1 cellular context compared by ENCODE assay signal in the genomic region with DNA sequence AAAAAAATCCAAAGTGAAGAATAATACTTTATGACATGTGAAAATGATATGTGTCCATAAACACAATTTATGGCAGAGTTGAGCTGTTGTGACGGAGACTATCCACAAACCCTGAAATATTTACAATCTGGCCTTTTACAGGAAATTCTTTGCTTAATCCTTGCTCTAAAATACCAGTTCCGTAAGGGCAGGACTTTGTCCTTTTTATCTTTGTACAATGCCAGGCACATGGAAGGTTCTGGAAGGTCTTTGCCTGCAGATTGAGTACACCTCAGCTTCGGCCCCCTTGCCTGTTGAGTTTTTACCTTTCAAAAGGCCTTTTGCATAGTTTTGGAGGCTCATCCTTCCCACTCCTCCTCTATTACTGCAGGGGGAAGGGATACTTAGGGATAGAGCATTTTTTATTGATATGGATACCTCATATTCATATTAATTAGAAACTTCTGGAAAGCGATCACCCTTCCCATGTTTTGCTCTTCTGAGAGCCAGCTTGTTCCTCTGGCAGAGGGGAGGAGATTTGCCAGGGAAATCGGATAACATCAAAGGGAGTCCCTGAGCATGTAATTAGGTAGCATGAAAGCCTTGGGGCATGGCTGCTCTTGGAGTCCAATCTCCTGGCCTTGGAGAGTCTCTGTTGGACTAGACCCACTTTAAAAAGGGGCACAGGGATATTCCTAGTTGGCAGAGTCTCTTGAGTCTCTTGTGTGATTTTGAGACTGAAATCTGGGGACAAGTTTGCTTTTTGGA.
TF ChIP-seq lines count a peak whose summit lies in the region.

No MANE protein-coding gene starts in this region.

TF ChIP-seq in GM23338, 12 proteins besides CTCF, POLR2A, EP300 and RAD21 (continued from another document):
- TF ChIP-seq, protein P1, sequence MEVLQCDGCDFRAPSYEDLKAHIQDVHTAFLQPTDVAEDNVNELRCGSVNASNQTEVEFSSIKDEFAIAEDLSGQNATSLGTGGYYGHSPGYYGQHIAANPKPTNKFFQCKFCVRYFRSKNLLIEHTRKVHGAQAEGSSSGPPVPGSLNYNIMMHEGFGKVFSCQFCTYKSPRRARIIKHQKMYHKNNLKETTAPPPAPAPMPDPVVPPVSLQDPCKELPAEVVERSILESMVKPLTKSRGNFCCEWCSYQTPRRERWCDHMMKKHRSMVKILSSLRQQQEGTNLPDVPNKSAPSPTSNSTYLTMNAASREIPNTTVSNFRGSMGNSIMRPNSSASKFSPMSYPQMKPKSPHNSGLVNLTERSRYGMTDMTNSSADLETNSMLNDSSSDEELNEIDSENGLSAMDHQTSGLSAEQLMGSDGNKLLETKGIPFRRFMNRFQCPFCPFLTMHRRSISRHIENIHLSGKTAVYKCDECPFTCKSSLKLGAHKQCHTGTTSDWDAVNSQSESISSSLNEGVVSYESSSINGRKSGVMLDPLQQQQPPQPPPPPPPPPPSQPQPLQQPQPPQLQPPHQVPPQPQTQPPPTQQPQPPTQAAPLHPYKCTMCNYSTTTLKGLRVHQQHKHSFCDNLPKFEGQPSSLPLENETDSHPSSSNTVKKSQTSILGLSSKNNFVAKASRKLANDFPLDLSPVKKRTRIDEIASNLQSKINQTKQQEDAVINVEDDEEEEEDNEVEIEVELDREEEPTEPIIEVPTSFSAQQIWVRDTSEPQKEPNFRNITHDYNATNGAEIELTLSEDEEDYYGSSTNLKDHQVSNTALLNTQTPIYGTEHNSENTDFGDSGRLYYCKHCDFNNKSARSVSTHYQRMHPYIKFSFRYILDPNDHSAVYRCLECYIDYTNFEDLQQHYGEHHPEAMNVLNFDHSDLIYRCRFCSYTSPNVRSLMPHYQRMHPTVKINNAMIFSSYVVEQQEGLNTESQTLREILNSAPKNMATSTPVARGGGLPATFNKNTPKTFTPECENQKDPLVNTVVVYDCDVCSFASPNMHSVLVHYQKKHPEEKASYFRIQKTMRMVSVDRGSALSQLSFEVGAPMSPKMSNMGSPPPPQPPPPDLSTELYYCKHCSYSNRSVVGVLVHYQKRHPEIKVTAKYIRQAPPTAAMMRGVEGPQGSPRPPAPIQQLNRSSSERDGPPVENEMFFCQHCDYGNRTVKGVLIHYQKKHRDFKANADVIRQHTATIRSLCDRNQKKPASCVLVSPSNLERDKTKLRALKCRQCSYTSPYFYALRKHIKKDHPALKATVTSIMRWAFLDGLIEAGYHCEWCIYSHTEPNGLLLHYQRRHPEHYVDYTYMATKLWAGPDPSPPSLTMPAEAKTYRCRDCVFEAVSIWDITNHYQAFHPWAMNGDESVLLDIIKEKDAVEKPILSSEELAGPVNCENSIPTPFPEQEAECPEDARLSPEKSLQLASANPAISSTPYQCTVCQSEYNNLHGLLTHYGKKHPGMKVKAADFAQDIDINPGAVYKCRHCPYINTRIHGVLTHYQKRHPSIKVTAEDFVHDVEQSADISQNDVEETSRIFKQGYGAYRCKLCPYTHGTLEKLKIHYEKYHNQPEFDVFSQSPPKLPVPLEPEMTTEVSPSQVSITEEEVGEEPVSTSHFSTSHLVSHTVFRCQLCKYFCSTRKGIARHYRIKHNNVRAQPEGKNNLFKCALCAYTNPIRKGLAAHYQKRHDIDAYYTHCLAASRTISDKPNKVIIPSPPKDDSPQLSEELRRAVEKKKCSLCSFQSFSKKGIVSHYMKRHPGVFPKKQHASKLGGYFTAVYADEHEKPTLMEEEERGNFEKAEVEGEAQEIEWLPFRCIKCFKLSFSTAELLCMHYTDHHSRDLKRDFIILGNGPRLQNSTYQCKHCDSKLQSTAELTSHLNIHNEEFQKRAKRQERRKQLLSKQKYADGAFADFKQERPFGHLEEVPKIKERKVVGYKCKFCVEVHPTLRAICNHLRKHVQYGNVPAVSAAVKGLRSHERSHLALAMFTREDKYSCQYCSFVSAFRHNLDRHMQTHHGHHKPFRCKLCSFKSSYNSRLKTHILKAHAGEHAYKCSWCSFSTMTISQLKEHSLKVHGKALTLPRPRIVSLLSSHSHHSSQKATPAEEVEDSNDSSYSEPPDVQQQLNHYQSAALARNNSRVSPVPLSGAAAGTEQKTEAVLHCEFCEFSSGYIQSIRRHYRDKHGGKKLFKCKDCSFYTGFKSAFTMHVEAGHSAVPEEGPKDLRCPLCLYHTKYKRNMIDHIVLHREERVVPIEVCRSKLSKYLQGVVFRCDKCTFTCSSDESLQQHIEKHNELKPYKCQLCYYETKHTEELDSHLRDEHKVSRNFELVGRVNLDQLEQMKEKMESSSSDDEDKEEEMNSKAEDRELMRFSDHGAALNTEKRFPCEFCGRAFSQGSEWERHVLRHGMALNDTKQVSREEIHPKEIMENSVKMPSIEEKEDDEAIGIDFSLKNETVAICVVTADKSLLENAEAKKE (CRISPR knock-in tag; IDR thresholded peaks at IDR 0.05) = no peak
- no peak for TF ChIP-seq POLR2AphosphoS5 (IDR thresholded peaks at IDR 0.05; ENCODE audit: low read depth)
TF ChIP-seq in GM23338: peak in this region for 0.
